10 cellular contexts compared by ENCODE assay signal in genomic region chr3:192864943-192865342, GRCh38. TPM values are rescaled to one million over a fixed set of nuclear protein-coding genes. Genes with fewer than 3 reads are reported as not detected.
DNase-seq lines count a peak whose midpoint lies in the region; ATAC-seq and TF ChIP-seq lines count a peak whose summit lies in the region.
"Had no signal": no experiment of that assay in that cellular context is flagged by ENCODE, and none has a peak within 500 bp of the region (broad histone marks: within the 10 kb centered on the region; RNA-seq: fewer than 3 reads in every experiment).

No MANE protein-coding gene starts in this region.

- peak; percentile 89 for DNase-seq in DMS 273 (lab: John Stamatoyannopoulos, UW; ENCODE audit: unreplicated experiment)
- DNase-seq in fibroblast of the aortic adventitia (ENCODE audit: low read depth) = peak; percentile 21
- no peak for DNase-seq in occipital lobe (lab: John Stamatoyannopoulos, UW)
- no peak for DNase-seq in GOT3 (lab: John Stamatoyannopoulos, UW)
- no peak for DNase-seq in ureter (ENCODE audit: low spot score)
- DNase-seq: activated naive CD8-positive, alpha-beta T cell treated with anti-CD3 and anti-CD28 coated beads for 36 hours; erythroblast had no signal

- TF ChIP-seq CTCF in fibroblast of the aortic adventitia (IDR thresholded peaks at IDR 0.05; ENCODE audit: insufficient read depth, low read length) = no peak

- peak; percentile 68 for ATAC-seq in GM19463 (IDR thresholded peaks at IDR 0.05; ENCODE audit: unreplicated experiment)
- peak; percentile 70 for ATAC-seq in HG03139 (IDR thresholded peaks at IDR 0.05; ENCODE audit: unreplicated experiment)
- no peak for ATAC-seq in HG02840 (IDR thresholded peaks at IDR 0.05; ENCODE audit: low FRiP score, unreplicated experiment)

- no peak overlapping the region for H3K4me3 ChIP-seq in fibroblast of the aortic adventitia (ENCODE audit: low read depth, low read length)

RNA-seq across cellular contexts. Expression of gene MB21D2, which starts 52.7 kb away (rescaled TPM):
- total RNA-seq in fibroblast of the aortic adventitia (ENCODE audit: low replicate concordance) = 5.6 and 6.7 TPM in 2 replicates
- total RNA-seq in occipital lobe = 61.9 TPM
- total RNA-seq in ureter = 8.7 TPM

Comparison
In these comparisons a context has a peak if more than half of its experiments do, and no peak if none do; other contexts are left out.
1. DNase-seq: peak in DMS 273 (single experiment) and fibroblast of the aortic adventitia (single experiment); none in occipital lobe (single experiment), GOT3 (single experiment) and ureter (single experiment).